1 cellular context compared by ENCODE assay signal in genomic region chr2:126971481-126972271, GRCh38.
A peak's percentile ranks its signal among the peaks of the same experiment; 100 is the strongest.
TF ChIP-seq lines count a peak whose summit lies in the region.

No MANE protein-coding gene starts in this region.

TF ChIP-seq in H1, 55 proteins besides CTCF, POLR2A, EP300 and RAD21 (continued from another document):
- TF ChIP-seq E2F6 (IDR thresholded peaks at IDR 0.05) (peak; percentile 58; the same call in 1 of the 2 replicates), CHD7 (IDR thresholded peaks at IDR 0.05; ENCODE audit: insufficient replicate concordance, low read length) (no peak), SIRT6 (IDR thresholded peaks at IDR 0.05; ENCODE audit: low read length) (no peak), BRCA1 (IDR thresholded peaks at IDR 0.05; ENCODE audit: low read depth, low read length) (no peak), RNF2 (IDR thresholded peaks at IDR 0.05; ENCODE audit: borderline replicate concordance, low read depth, low read length, missing control alignments, poor library complexity, severe bottlenecking) (no peak), TCF12 (IDR thresholded peaks at IDR 0.05; ENCODE audit: low read depth, low read length) (peak; percentile 45; the same call in 1 of the 2 replicates), ZNF274 (IDR thresholded peaks at IDR 0.05; ENCODE audit: borderline replicate concordance, extremely low read depth, low read length) (no peak), CBX8 (IDR thresholded peaks at IDR 0.05; ENCODE audit: borderline replicate concordance, low read depth, low read length) (no peak), TAF7 (optimal IDR thresholded peaks at IDR 0.05; ENCODE audit: borderline replicate concordance, low read depth, low read length) (no peak), JUN (IDR thresholded peaks at IDR 0.05; ENCODE audit: low read depth, low read length) (no peak), EGR1 (IDR thresholded peaks at IDR 0.05; ENCODE audit: borderline replicate concordance, low read depth, low read length) (0 out of 2 replicates have a peak, but pooled peaks have one; percentile 33), TAF1 (IDR thresholded peaks at IDR 0.05; ENCODE audit: low read depth, low read length) (no peak), ASH2L (IDR thresholded peaks at IDR 0.05; ENCODE audit: low read length) (no peak)
TF ChIP-seq in H1: peak in this region for 5.
